Comparison of ENCODE assay signal across 8 cellular contexts in genomic region chr6:24910331-24910849, GRCh38. TPM values are rescaled to one million over a fixed set of nuclear protein-coding genes. Genes with fewer than 3 reads are reported as not detected.
DNase-seq lines count a peak whose midpoint lies in the region; ATAC-seq, FAIRE-seq and TF ChIP-seq lines count a peak whose summit lies in the region.

No MANE protein-coding gene starts in this region.

- H3K27me3 ChIP-seq in bronchial epithelial cell (ENCODE audit: control insufficient read depth, insufficient read depth, low read length) (peaks cover 27% of the 10 kb centered on the region), right lobe of liver (no peaks in the 10 kb centered on the region)

- no peak for TF ChIP-seq CTCF in CD14-positive monocyte (IDR thresholded peaks at IDR 0.05)
- peak; percentile 76 for TF ChIP-seq CTCF in OCI-LY7 (conservative IDR thresholded peaks at IDR 0.05; ENCODE audit: low read length)
- TF ChIP-seq CTCF in bronchial epithelial cell (IDR thresholded peaks at IDR 0.05; ENCODE audit: insufficient read depth, low read length, severe bottlenecking): no peak
- TF ChIP-seq CTCF in right lobe of liver (IDR thresholded peaks at IDR 0.05): no peak

- in situ Hi-C loops in G401 (cut with HindIII; ENCODE audit: low sequenced_read_pairs): no loop called here

- DNase-seq in CD14-positive monocyte (ENCODE audit: low spot score) (no peak), OCI-LY7 (ENCODE audit: low spot score) (peak; percentile 82), bronchial epithelial cell (ENCODE audit: low read depth) (peak; percentile 2), right lobe of liver (peak in 1 of 3 donors; percentile 33), substantia nigra (lab: John Stamatoyannopoulos, UW) (peak in 14 of 49 donors; percentile 3 to 37 (median 17)), LoVo (ENCODE audit: low spot score) (no peak), G401 (ENCODE audit: low spot score) (no peak)

- peak; percentile 50 for ATAC-seq in GM21526 (IDR thresholded peaks at IDR 0.05; ENCODE audit: low FRiP score, unreplicated experiment)
- ATAC-seq in right lobe of liver: peak; percentile 32 to 41 (median 34)

- peaks cover 0 to 1% (median 0%) of the 10 kb centered on the region in 3 donors for H3K27me3 Mint-ChIP-seq in CD14-positive monocyte (ENCODE audit: low read depth in 3 of 3)

- H3K27ac ChIP-seq in OCI-LY7 (ENCODE audit: low read depth, low read length, poor library complexity, severe bottlenecking) (peak overlapping the region; percentile 95), right lobe of liver (no peak overlapping the region), substantia nigra (ENCODE audit: low read depth, low read length, poor library complexity, severe bottlenecking) (peak overlapping the region; percentile 8)

- H3K4me1 ChIP-seq in OCI-LY7 (ENCODE audit: insufficient read depth, low read length, poor library complexity, severe bottlenecking) (peaks cover 83% of the 10 kb centered on the region), right lobe of liver (peaks cover 0 to 15% (median 0%) of the 10 kb centered on the region in 4 donors)

- H3K36me3 ChIP-seq in OCI-LY7 (ENCODE audit: insufficient read depth, low read length) (peaks cover 10% of the 10 kb centered on the region), bronchial epithelial cell (ENCODE audit: control insufficient read depth, insufficient read depth, low read length) (no peaks in the 10 kb centered on the region), right lobe of liver (no peaks in the 10 kb centered on the region)

- no peak for FAIRE-seq in bronchial epithelial cell (lab: Jason Lieb, UNC)

- intact Hi-C loops in CD14-positive monocyte (cut with micrococcal nuclease) (no loop called here), OCI-LY7 (cut with micrococcal nuclease; ENCODE audit: unreplicated experiment) (loop anchor here (1.0 kb wide), 3 partner anchors 24 to 82 kb away; no protein-coding TSS in a partner anchor), right lobe of liver (cut with DNase I) (no loop called here)

- peaks cover 0 to 2% (median 0%) of the 10 kb centered on the region in 7 donors for H3K9me3 Mint-ChIP-seq in CD14-positive monocyte

- H3K36me3 Mint-ChIP-seq in CD14-positive monocyte: peaks cover 65 to 78% of the 10 kb centered on the region in 2 donors

- H3K4me3 Mint-ChIP-seq in CD14-positive monocyte: peak overlapping the region; percentile 88 to 96

- H3K9me3 ChIP-seq in OCI-LY7 (ENCODE audit: low read length) (no peaks in the 10 kb centered on the region), right lobe of liver (no peaks in the 10 kb centered on the region)

- no peaks in the 10 kb centered on the region for H4K20me1 ChIP-seq in OCI-LY7 (ENCODE audit: insufficient read depth, low read length)

- POLR2A ChIA-PET in OCI-LY7 (lab: Charles Lee): interaction anchor here (0.7 to 7.3 kb wide), 17 partner anchors 10 to 236 kb away, joined by 3 to 90 read pairs (median 6); partner anchors contain the start of gene RIPOR2

- 2% methylated on average over 9 of the region's 29 CpGs for WGBS in right lobe of liver (ENCODE audit: insufficient coverage, low coverage, low lambda C conversion rate, missing lambda C conversion rate)

- TF ChIP-seq POLR2A in right lobe of liver (IDR thresholded peaks at IDR 0.05): no peak

- H2AFZ ChIP-seq in OCI-LY7 (ENCODE audit: low read length): peak overlapping the region; percentile 12; the same call in 1 of the 2 replicates

- H3K4me3 ChIP-seq in OCI-LY7 (ENCODE audit: low read depth, low read length, poor library complexity, severe bottlenecking) (peak overlapping the region; percentile 75), bronchial epithelial cell (ENCODE audit: low read depth, low read length) (peak overlapping the region; percentile 22), right lobe of liver (peak overlapping the region; percentile 36 to 50 (median 42))

- peaks cover 97% of the 10 kb centered on the region for H3K4me1 Mint-ChIP-seq in CD14-positive monocyte

- BruUV-seq in OCI-LY7 (replicated peaks; lab: Mats Ljungman, UMichigan): no TSS peak

- H3K9me2 ChIP-seq in OCI-LY7 (ENCODE audit: insufficient read depth, low read length): no peaks in the 10 kb centered on the region

- H3K27ac Mint-ChIP-seq in CD14-positive monocyte: peak overlapping the region; percentile 84 to 95 (median 92)

- H3K4me2 ChIP-seq in OCI-LY7 (ENCODE audit: low read length): peak overlapping the region; percentile 89

- peaks cover 47% of the 10 kb centered on the region; the same call in 1 of the 2 replicates for H3K79me2 ChIP-seq in OCI-LY7 (ENCODE audit: insufficient read depth, low read depth, low read length)

- CTCF ChIA-PET in OCI-LY7 (lab: Charles Lee; ENCODE audit: unreplicated experiment): interaction anchor here (0.6 to 3.7 kb wide), 12 partner anchors 8 to 122 kb away, joined by 3 to 19 read pairs (median 5); no protein-coding TSS in a partner anchor

RNA-seq across cellular contexts. Expression of gene RIPOR2, which starts 25.4 kb away (rescaled TPM):
- 100 to 1,000 TPM; 154 to 179 TPM for polyA plus RNA-seq in CD14-positive monocyte
- total RNA-seq in OCI-LY7 (2014; rRNA removed; shearing (Covaris generic)): 18.0 and 18.7 TPM in 2 replicates
- total RNA-seq in OCI-LY7 (2022) (28.5 and 28.9 TPM in 2 replicates), bronchial epithelial cell (under 0.01 TPM in 1 of 2 replicates, not detected in the other), right lobe of liver (1 to 10 TPM; 1.8 to 4.6 (median 3.5) TPM)
- total RNA-seq in G401 (2014; rRNA removed; shearing (Covaris generic)): not detected in 2 replicates

Comparison
In these comparisons a context has a peak if more than half of its experiments do, and no peak if none do; other contexts are left out.
1. DNase-seq: peak in OCI-LY7 (single experiment) and bronchial epithelial cell (single experiment); none in CD14-positive monocyte (single experiment), LoVo (single experiment) and G401 (single experiment).
2. H3K27ac ChIP-seq: peak in OCI-LY7 (single experiment) and substantia nigra (single experiment); none in right lobe of liver (0 of 3).
3. H3K4me3 ChIP-seq: peak in every context shown above with its lines; median percentile 75 in OCI-LY7; 42 in right lobe of liver; 22 in bronchial epithelial cell.